In genomic region chr13:91112191-91112579, GRCh38 we compare ENCODE assay signal across 18 cellular contexts.
"Had no signal": no experiment of that assay in that cellular context is flagged by ENCODE, and none has a peak within 500 bp of the region (broad histone marks: within the 10 kb centered on the region; RNA-seq: fewer than 3 reads in every experiment).

No MANE protein-coding gene starts in this region.

- DNase-seq: effector memory CD8-positive, alpha-beta T cell; esophagus squamous epithelium; foreskin fibroblast; glutamatergic neuron; immature natural killer cell; left colon; mammary epithelial cell; mucosa of descending colon; naive thymus-derived CD8-positive, alpha-beta T cell; occipital lobe; pancreas; retina; right lobe of liver; stimulated activated CD4-positive, alpha-beta T cell treated with anti-CD3 and anti-CD28 coated beads, Interleukin-4, amount 100 ng/mL, for 1 hour; stimulated activated CD8-positive, alpha-beta memory T cell treated with anti-CD3 and anti-CD28 coated beads, Interleukin-4, amount 100 ng/mL, for 48 hours; stimulated activated naive CD8-positive, alpha-beta T cell treated with anti-CD3 and anti-CD28 coated beads, Interleukin-15, Interleukin-2, amounts not matched to agents 100 U/mL and 50 U/mL, for 24 hours had no signal

- ATAC-seq: effector memory CD8-positive, alpha-beta T cell; gastroesophageal sphincter; left colon; mucosa of descending colon; naive thymus-derived CD8-positive, alpha-beta T cell; right lobe of liver; stimulated activated effector memory CD8-positive, alpha-beta T cell treated with anti-CD3 and anti-CD28 coated beads, Interleukin-12 subunit alpha, Interleukin-12 subunit beta, amount 100 ng/mL, for 72 hours; stimulated activated naive CD8-positive, alpha-beta T cell treated with anti-CD3 and anti-CD28 coated beads, Interleukin-15, Interleukin-2, amounts not matched to agents 100 U/mL and 50 U/mL, for 24 hours had no signal
